8 cellular contexts compared by ENCODE assay signal in genomic region chr7:26365077-26365896, GRCh38.
A peak's percentile ranks its signal among the peaks of the same experiment; 100 is the strongest.
DNase-seq lines count a peak whose midpoint lies in the region; ATAC-seq and TF ChIP-seq lines count a peak whose summit lies in the region.

No MANE protein-coding gene starts in this region.

- H3K27me3 ChIP-seq in dorsolateral prefrontal cortex (peaks cover 0 to 27% (median 0%) of the 10 kb centered on the region in 45 donors), suprapubic skin (peaks cover 17% of the 10 kb centered on the region)

- H3K9me3 ChIP-seq in suprapubic skin: no peaks in the 10 kb centered on the region

- intact Hi-C loops in dorsolateral prefrontal cortex (cut with DNase I): loop anchor here (1.0 to 10.0 kb wide), 6 partner anchors 160 to 797 kb away; partner anchors contain the start of genes CBX3 (in 2 of the 2) and HNRNPA2B1 (in 2 of the 2)

- peak; percentile 70 for DNase-seq in COLO668 (lab: John Stamatoyannopoulos, UW; ENCODE audit: unreplicated experiment)
- DNase-seq in NCI-H446 treated with DMSO at 0.1 percent for 48 hours (lab: John Stamatoyannopoulos, UW): peak; percentile 46
- peak; percentile 30 for DNase-seq in activated CD4-positive, alpha-beta T cell treated with anti-CD3 and anti-CD28 coated beads for 1 hour
- DNase-seq in dorsolateral prefrontal cortex: peak in 4 of 10 donors; percentile 19 to 64 (median 56)
- peak; percentile 56 to 80 for DNase-seq in memory B cell (ENCODE audit: low spot score in 2 of 2)
- DNase-seq in suprapubic skin (ENCODE audit: low spot score in 2 of 2): no peak

- H3K9me3 Mint-ChIP-seq in memory B cell: no peaks in the 10 kb centered on the region

- peak overlapping the region; percentile 52 for H3K27ac Mint-ChIP-seq in memory B cell

- TF ChIP-seq POLR2A in suprapubic skin (IDR thresholded peaks at IDR 0.05): no peak

- TF ChIP-seq EP300 in suprapubic skin (IDR thresholded peaks at IDR 0.05): no peak

- H3K4me1 Mint-ChIP-seq in memory B cell: peaks cover 20% of the 10 kb centered on the region

- peak overlapping the region in 3 of 59 donors; percentile 4 to 10 (median 5) for H3K27ac ChIP-seq in dorsolateral prefrontal cortex
- no peak overlapping the region for H3K27ac ChIP-seq in suprapubic skin

- 30% methylated on average over 13 of the region's 13 CpGs for WGBS in suprapubic skin

- peaks cover 4% of the 10 kb centered on the region for H3K4me1 ChIP-seq in suprapubic skin

- peak; percentile 74 for ATAC-seq in GM19328 (IDR thresholded peaks at IDR 0.05; ENCODE audit: unreplicated experiment)
- ATAC-seq in HG03432 (IDR thresholded peaks at IDR 0.05; ENCODE audit: unreplicated experiment): peak; percentile 82
- peak; percentile 95 for ATAC-seq in memory B cell (ENCODE audit: low read depth)

- TF ChIP-seq CTCF in dorsolateral prefrontal cortex (IDR thresholded peaks at IDR 0.05 in 54 of 56, conservative IDR thresholded peaks at IDR 0.05 in 2 of 56; ENCODE audit: low read depth in 1 of 56, partially characterized antibody in 56 of 56): peak; percentile 65 to 95 (median 85)
- peak; percentile 57 to 76 for TF ChIP-seq CTCF in suprapubic skin (IDR thresholded peaks at IDR 0.05)

- H3K4me3 ChIP-seq in dorsolateral prefrontal cortex (peak overlapping the region in 4 of 59 donors; percentile 5 to 24 (median 14)), suprapubic skin (no peak overlapping the region)

- H3K36me3 ChIP-seq in suprapubic skin: no peaks in the 10 kb centered on the region

- no peaks in the 10 kb centered on the region for H3K27me3 Mint-ChIP-seq in memory B cell

- peaks cover 17% of the 10 kb centered on the region for H3K36me3 Mint-ChIP-seq in memory B cell

- H3K4me3 Mint-ChIP-seq in memory B cell: peak overlapping the region; percentile 55

Comparison
In these comparisons a context has a peak if more than half of its experiments do, and no peak if none do; other contexts are left out.
1. DNase-seq: peak in COLO668 (single experiment), NCI-H446 treated with DMSO at 0.1 percent for 48 hours (single experiment), activated CD4-positive, alpha-beta T cell treated with anti-CD3 and anti-CD28 coated beads for 1 hour (single experiment) and memory B cell (2 of 2); none in suprapubic skin (0 of 2).
2. Peak in every context shown above with its lines, with median percentiles within 50 percentile points of each other: ATAC-seq.